Comparison of ENCODE assay signal across 12 cellular contexts in the genomic region with DNA sequence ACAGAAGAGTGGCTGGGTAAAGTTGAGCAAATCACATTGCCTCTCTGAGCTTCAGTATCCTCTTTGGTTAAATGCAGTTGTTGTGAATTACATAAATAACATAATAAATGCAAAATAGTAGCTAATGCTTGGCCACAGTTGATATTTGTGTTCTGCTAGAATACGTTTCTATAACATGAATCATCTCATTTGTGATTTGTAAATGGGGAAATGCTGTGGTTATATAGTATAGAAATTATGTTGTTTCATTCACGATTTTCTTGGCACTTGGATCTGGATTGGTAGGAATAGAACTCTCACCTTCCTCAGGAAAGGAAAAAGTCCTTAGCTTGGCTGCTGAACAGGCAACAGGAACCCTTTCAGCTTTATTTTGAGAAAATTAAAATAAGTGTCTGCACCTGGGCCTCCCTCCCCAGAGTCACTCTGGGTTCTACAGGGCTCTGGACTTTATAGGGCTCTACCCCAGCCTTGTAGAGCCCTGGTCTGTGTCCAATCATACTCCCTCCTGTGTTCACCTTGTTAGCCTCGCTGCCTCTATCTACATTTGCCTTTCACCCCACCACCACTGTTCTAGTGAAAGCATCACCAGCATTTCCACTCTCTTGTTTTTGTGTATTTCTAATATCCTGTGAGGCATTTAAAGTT.
DNase-seq lines count a peak whose midpoint lies in the region; ATAC-seq, FAIRE-seq and TF ChIP-seq lines count a peak whose summit lies in the region.
"Had no signal": no experiment of that assay in that cellular context is flagged by ENCODE, and none has a peak within 500 bp of the region (broad histone marks: within the 10 kb centered on the region; RNA-seq: fewer than 3 reads in every experiment).

No MANE protein-coding gene starts in this region.

- CTCF ChIA-PET in HepG2 (lab: Yijun Ruan, JAX; ENCODE audit: low intra/inter-chr PET ratio, low total read pairs): no interaction called here

- no peaks in the 10 kb centered on the region for H3K9me3 Mint-ChIP-seq in stimulated activated naive CD8-positive, alpha-beta T cell treated with anti-CD3 and anti-CD28 coated beads, Interleukin-15, Interleukin-2, amounts not matched to agents 100 ng/mL and 50 ng/mL, for 24 hours

- WGBS in aorta, 2 donors: 81 to 82% methylated on average over 3 of the region's 3 CpGs
- 30% methylated on average over 3 of the region's 3 CpGs for WGBS in HepG2 (ENCODE audit: low lambda C conversion rate)

- TF ChIP-seq POLR2A in HepG2 (IDR thresholded peaks at IDR 0.05; ENCODE audit: insufficient read depth in 1 of 2, low read depth in 2 of 2, low read length in 2 of 2): no peak

- H3K36me3 ChIP-seq in Loucy (ENCODE audit: insufficient read depth, low read length): no peaks in the 10 kb centered on the region
- H3K36me3 ChIP-seq in bronchial epithelial cell (ENCODE audit: control insufficient read depth, insufficient read depth, low read length): no peaks in the 10 kb centered on the region
- H3K36me3 ChIP-seq in aorta (ENCODE audit: control insufficient read depth in 1 of 2, insufficient read depth in 2 of 2, low read length in 1 of 2): no peaks in the 10 kb centered on the region
- H3K36me3 ChIP-seq in HepG2 (replicated peaks in 1 of 2; ENCODE audit: control insufficient read depth in 1 of 2, insufficient read depth in 2 of 2, low read length in 2 of 2): no peaks in the 10 kb centered on the region

- TF ChIP-seq CTCF in Loucy (conservative IDR thresholded peaks at IDR 0.05; ENCODE audit: low read length) (no peak), bronchial epithelial cell (IDR thresholded peaks at IDR 0.05; ENCODE audit: insufficient read depth, low read length, severe bottlenecking) (no peak), HepG2 (CRISPR knock-in tag; IDR thresholded peaks at IDR 0.05) (no peak)

- H3K4me3 Mint-ChIP-seq in stimulated activated naive CD8-positive, alpha-beta T cell treated with anti-CD3 and anti-CD28 coated beads, Interleukin-15, Interleukin-2, amounts not matched to agents 100 ng/mL and 50 ng/mL, for 24 hours: peak overlapping the region; percentile 91

- ATAC-seq in stimulated activated naive CD8-positive, alpha-beta T cell treated with anti-CD3 and anti-CD28 coated beads, Interleukin-15, Interleukin-2, amounts not matched to agents 100 U/mL and 50 U/mL, for 24 hours: no peak
- ATAC-seq in aorta (ENCODE audit: low FRiP score) (no peak), GM19035 (IDR thresholded peaks at IDR 0.05; ENCODE audit: unreplicated experiment) (no peak), HepG2 (no peak)
- ATAC-seq: Right ventricle myocardium inferior had no signal

- peak overlapping the region; percentile 83 for H3K4me2 ChIP-seq in Loucy (ENCODE audit: low read depth, low read length, poor library complexity, severe bottlenecking)
- no peak overlapping the region for H3K4me2 ChIP-seq in HepG2 (ENCODE audit: low read depth, low read length)

- DNase-seq in stimulated activated naive CD8-positive, alpha-beta T cell treated with anti-CD3 and anti-CD28 coated beads, Interleukin-15, Interleukin-2, amounts not matched to agents 100 U/mL and 50 U/mL, for 24 hours: no peak
- peak; percentile 74 for DNase-seq in bronchial epithelial cell (ENCODE audit: low read depth)
- DNase-seq in medulla oblongata (ENCODE audit: extremely low spot score): no peak
- DNase-seq in aorta: no peak
- no peak for DNase-seq in HepG2 (ENCODE audit: low spot score)
- DNase-seq: activated gamma-delta T cell, dermis blood vessel endothelial cell had no signal

- H3K27ac Mint-ChIP-seq in stimulated activated naive CD8-positive, alpha-beta T cell treated with anti-CD3 and anti-CD28 coated beads, Interleukin-15, Interleukin-2, amounts not matched to agents 100 ng/mL and 50 ng/mL, for 24 hours: peak overlapping the region; percentile 69

- in situ Hi-C loops in HepG2 (cut with HindIII; ENCODE audit: extremely low pct_ligation_motif_present, low pct_unique_long_range_greater_than_20kb): no loop called here

- TF ChIP-seq EP300 in HepG2 (IDR thresholded peaks at IDR 0.05; ENCODE audit: low read depth in 2 of 2, low read length in 2 of 2) (no peak), HepG2 (CRISPR knock-in tag; IDR thresholded peaks at IDR 0.05; ENCODE audit: borderline replicate concordance) (no peak)

- H3K27me3 ChIP-seq in Loucy (ENCODE audit: insufficient read depth, low read length, poor library complexity, severe bottlenecking): no peaks in the 10 kb centered on the region
- H3K27me3 ChIP-seq in bronchial epithelial cell (ENCODE audit: control insufficient read depth, insufficient read depth, low read length): no peaks in the 10 kb centered on the region
- no peaks in the 10 kb centered on the region for H3K27me3 ChIP-seq in aorta (ENCODE audit: control insufficient read depth in 1 of 2, insufficient read depth in 2 of 2, low read length in 1 of 2)
- peaks cover 0 to 8% of the 10 kb centered on the region in 2 experiments; a peak in 2 of 5 replicates for H3K27me3 ChIP-seq in HepG2 (ENCODE audit: control insufficient read depth in 1 of 2, insufficient read depth in 2 of 2, low read length in 2 of 2)

- no TSS peak for BruUV-seq in HepG2 (replicated peaks; lab: Mats Ljungman, UMichigan)

- no peaks in the 10 kb centered on the region for H3K27me3 Mint-ChIP-seq in stimulated activated naive CD8-positive, alpha-beta T cell treated with anti-CD3 and anti-CD28 coated beads, Interleukin-15, Interleukin-2, amounts not matched to agents 100 ng/mL and 50 ng/mL, for 24 hours

- H3K36me3 Mint-ChIP-seq in stimulated activated naive CD8-positive, alpha-beta T cell treated with anti-CD3 and anti-CD28 coated beads, Interleukin-15, Interleukin-2, amounts not matched to agents 100 ng/mL and 50 ng/mL, for 24 hours (ENCODE audit: low read depth): no peaks in the 10 kb centered on the region

- H3K9me2 ChIP-seq in Loucy (replicated peaks; ENCODE audit: low read depth, low read length): no peaks in the 10 kb centered on the region

- H4K20me1 ChIP-seq in Loucy (ENCODE audit: insufficient read depth, low read length, poor library complexity, severe bottlenecking) (peaks cover 37% of the 10 kb centered on the region), HepG2 (ENCODE audit: insufficient read depth, low read length) (no peaks in the 10 kb centered on the region)

- H3K4me1 ChIP-seq in Loucy (ENCODE audit: insufficient read depth, low read length, poor library complexity, severe bottlenecking) (peaks cover 56% of the 10 kb centered on the region), aorta (ENCODE audit: control insufficient read depth in 1 of 2, insufficient read depth in 2 of 2, low read length in 2 of 2) (no peaks in the 10 kb centered on the region), HepG2 (ENCODE audit: insufficient read depth, low read length) (peaks cover 14% of the 10 kb centered on the region)

- H3F3A ChIP-seq in Loucy (ENCODE audit: low read depth): peaks cover 6% of the 10 kb centered on the region; the same call in 1 of the 2 replicates

- TF ChIP-seq RAD21 in HepG2 (CRISPR knock-in tag; IDR thresholded peaks at IDR 0.05): no peak

- H3K4me3 ChIP-seq in Loucy (ENCODE audit: low read length, poor library complexity, severe bottlenecking) (peak overlapping the region; percentile 76), bronchial epithelial cell (ENCODE audit: low read depth, low read length) (no peak overlapping the region), aorta (ENCODE audit: low read length in 2 of 2) (no peak overlapping the region), HepG2 (replicated peaks in 1 of 3; ENCODE audit: insufficient read depth in 1 of 3, low read depth in 2 of 3, low read length in 3 of 3) (no peak overlapping the region)

- H3K9ac ChIP-seq in Loucy (ENCODE audit: low read depth, low read length, poor library complexity, severe bottlenecking): peak overlapping the region; percentile 78
- H3K9ac ChIP-seq in HepG2 (ENCODE audit: insufficient read depth, low read depth, low read length): no peak overlapping the region

- peaks cover 80% of the 10 kb centered on the region for H3K4me1 Mint-ChIP-seq in stimulated activated naive CD8-positive, alpha-beta T cell treated with anti-CD3 and anti-CD28 coated beads, Interleukin-15, Interleukin-2, amounts not matched to agents 100 ng/mL and 50 ng/mL, for 24 hours (ENCODE audit: low read depth)

- FAIRE-seq in bronchial epithelial cell (lab: Jason Lieb, UNC) (no peak), HepG2 (lab: Jason Lieb, UNC) (no peak)
- FAIRE-seq: frontal cortex had no signal

- intact Hi-C loops in aorta (cut with DNase I): no loop called here
- intact Hi-C loops in HepG2 (cut with micrococcal nuclease; ENCODE audit: unreplicated experiment): no loop called here

- no peak overlapping the region for H2AFZ ChIP-seq in Loucy (ENCODE audit: low read length)
- H2AFZ ChIP-seq in HepG2 (ENCODE audit: low read length): no peak overlapping the region

- POLR2A ChIA-PET in HepG2 (lab: Yijun Ruan, JAX): no interaction called here

- H3K9me3 ChIP-seq in Loucy (ENCODE audit: insufficient read depth, low read depth, low read length): no peaks in the 10 kb centered on the region
- H3K9me3 ChIP-seq in aorta (ENCODE audit: control insufficient read depth, low read length): no peaks in the 10 kb centered on the region
- no peaks in the 10 kb centered on the region for H3K9me3 ChIP-seq in HepG2 (ENCODE audit: low read length)

- H3K27ac ChIP-seq in aorta (ENCODE audit: low read depth in 1 of 2, low read length in 2 of 2) (no peak overlapping the region), HepG2 (ENCODE audit: extremely low read length, insufficient read depth, low read length) (no peak overlapping the region)

- H3K79me2 ChIP-seq in Loucy (ENCODE audit: insufficient read depth, low read length) (peaks cover 90% of the 10 kb centered on the region), HepG2 (ENCODE audit: insufficient read depth, low read length) (no peaks in the 10 kb centered on the region)

TF ChIP-seq in HepG2, 621 proteins besides CTCF, POLR2A, EP300 and RAD21 (continues in another document):
- no peak for TF ChIP-seq CCDC6 (CRISPR knock-in tag; IDR thresholded peaks at IDR 0.05)
- TF ChIP-seq NR2F2 (IDR thresholded peaks at IDR 0.05; ENCODE audit: borderline replicate concordance, low read depth): no peak
- TF ChIP-seq HCFC1 (IDR thresholded peaks at IDR 0.05; ENCODE audit: low read depth, low read length): no peak
- TF ChIP-seq PPARG (CRISPR knock-in tag; conservative IDR thresholded peaks at IDR 0.05): no peak
- TF ChIP-seq AHR (CRISPR knock-in tag; IDR thresholded peaks at IDR 0.05): no peak
- no peak for TF ChIP-seq SSRP1 (CRISPR knock-in tag; IDR thresholded peaks at IDR 0.05)
